In the genomic region with DNA sequence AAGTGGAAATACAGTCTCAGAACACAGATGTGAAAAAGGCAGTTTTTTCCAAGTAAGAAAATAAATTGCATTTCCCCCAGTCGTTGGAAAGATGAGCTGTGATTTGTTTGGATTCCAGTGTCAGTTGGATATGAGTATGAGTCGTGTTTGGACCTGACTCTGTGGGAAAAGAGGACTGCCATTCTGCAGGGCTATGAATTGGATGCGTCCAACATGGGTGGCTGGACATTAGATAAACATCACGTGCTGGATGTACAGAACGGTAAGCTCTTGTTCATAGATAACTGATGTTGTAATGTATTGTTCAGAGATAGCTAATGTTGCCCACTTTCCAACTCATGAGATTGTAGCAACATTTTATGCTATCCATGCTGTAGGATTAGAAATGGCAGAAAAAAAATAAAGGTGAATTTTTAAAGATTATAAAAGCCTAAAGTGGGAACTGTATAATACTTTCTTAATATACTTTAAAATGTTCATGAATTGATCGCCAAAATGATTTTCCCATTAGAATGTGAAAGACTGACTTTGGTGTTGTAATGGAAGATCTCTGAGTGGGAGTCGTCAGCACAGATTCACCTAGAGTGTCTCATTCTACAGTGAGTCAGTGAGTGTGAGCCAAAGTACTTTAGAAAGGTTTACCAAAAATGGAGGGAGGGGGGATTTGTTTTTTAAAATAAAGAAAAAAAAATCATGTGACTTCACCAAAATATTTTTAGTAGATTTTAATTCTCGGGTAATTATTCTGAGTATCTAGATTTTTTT, we compare ENCODE assay signal across 35 cellular contexts.
DNase-seq lines count a peak whose midpoint lies in the region; ATAC-seq, FAIRE-seq and TF ChIP-seq lines count a peak whose summit lies in the region.
"Had no signal": no experiment of that assay in that cellular context is flagged by ENCODE, and none has a peak within 500 bp of the region (broad histone marks: within the 10 kb centered on the region; RNA-seq: fewer than 3 reads in every experiment).

No MANE protein-coding gene starts in this region.

- TF ChIP-seq POLR2A in breast epithelium (IDR thresholded peaks at IDR 0.05), result no peak

- peaks cover 7% of the 10 kb centered on the region for H3K36me3 Mint-ChIP-seq in MCF 10A (ENCODE audit: insufficient read depth, unreplicated experiment)
- peaks cover 3% of the 10 kb centered on the region for H3K36me3 Mint-ChIP-seq in endothelial cell (ENCODE audit: low read depth, unreplicated experiment)
- H3K36me3 Mint-ChIP-seq: immature natural killer cell; naive thymus-derived CD4-positive, alpha-beta T cell; T-cell had no signal

- H3K27me3 Mint-ChIP-seq in MCF 10A (ENCODE audit: insufficient read depth, unreplicated experiment), result no peaks in the 10 kb centered on the region
- peaks cover 2% of the 10 kb centered on the region for H3K27me3 Mint-ChIP-seq in endothelial cell (ENCODE audit: unreplicated experiment)

- WGBS in small intestine, 3 donors, result 70 to 85% (median 77%) methylated on average over 8 of the region's 8 CpGs

- peak; percentile 74; the same call in 2 of the 3 replicates for ATAC-seq in RWPE2 (ENCODE audit: low read depth)
- no peak for ATAC-seq in GM18498 (IDR thresholded peaks at IDR 0.05; ENCODE audit: unreplicated experiment)
- ATAC-seq: activated T-helper 17 cell treated with anti-CD3 and anti-CD28 coated beads, Interleukin-2, amount 50 U/mL, for 72 hours; effector memory CD8-positive, alpha-beta T cell; naive thymus-derived CD4-positive, alpha-beta T cell; T-cell had no signal

- H3K27me3 ChIP-seq in breast epithelium, result no peaks in the 10 kb centered on the region
- H3K27me3 ChIP-seq in RWPE2 (ENCODE audit: insufficient read depth, poor library complexity, severe bottlenecking), result no peaks in the 10 kb centered on the region
- no peaks in the 10 kb centered on the region for H3K27me3 ChIP-seq in small intestine (ENCODE audit: control insufficient read depth in 2 of 2, insufficient read depth in 2 of 2, low read length in 2 of 2)
- H3K27me3 ChIP-seq: cardiac muscle cell, esophagus muscularis mucosa, Peyer's patch, SJCRH30, uterus had no signal

- no peak overlapping the region for H3K4me3 Mint-ChIP-seq in MCF 10A (ENCODE audit: unreplicated experiment)
- no peak overlapping the region for H3K4me3 Mint-ChIP-seq in endothelial cell (ENCODE audit: unreplicated experiment)
- H3K4me3 Mint-ChIP-seq: activated CD4-positive, alpha-beta memory T cell treated with anti-CD3 and anti-CD28 coated beads, Interleukin-2, amount 10 ng/mL, durations not matched to agents 7 days and 5 days; activated T-helper 17 cell treated with anti-CD3 and anti-CD28 coated beads, Interleukin-2, amount 50 U/mL, for 72 hours; CD4-positive, alpha-beta T cell; effector memory CD8-positive, alpha-beta T cell; immature natural killer cell; naive thymus-derived CD4-positive, alpha-beta T cell; stimulated activated naive CD8-positive, alpha-beta T cell treated with anti-CD3 and anti-CD28 coated beads, Interleukin-15, Interleukin-2, amounts not matched to agents 100 ng/mL and 50 ng/mL, for 24 hours; T-cell had no signal

- no peak for TF ChIP-seq CTCF in MCF 10A (IDR thresholded peaks at IDR 0.05; ENCODE audit: unreplicated experiment)
- no peak for TF ChIP-seq CTCF in breast epithelium (IDR thresholded peaks at IDR 0.05)
- TF ChIP-seq CTCF in RWPE2 (IDR thresholded peaks at IDR 0.05; ENCODE audit: poor library complexity, severe bottlenecking), result no peak
- TF ChIP-seq CTCF in endothelial cell (IDR thresholded peaks at IDR 0.05; ENCODE audit: unreplicated experiment), result no peak

- peak overlapping the region; percentile 8 for H3K27ac Mint-ChIP-seq in MCF 10A (ENCODE audit: low read depth, unreplicated experiment)
- no peak overlapping the region for H3K27ac Mint-ChIP-seq in endothelial cell (ENCODE audit: unreplicated experiment)
- H3K27ac Mint-ChIP-seq: activated CD4-positive, alpha-beta memory T cell treated with anti-CD3 and anti-CD28 coated beads, Interleukin-2, amount 10 ng/mL, durations not matched to agents 7 days and 5 days; activated T-helper 17 cell treated with anti-CD3 and anti-CD28 coated beads, Interleukin-2, amount 50 U/mL, for 72 hours; CD4-positive, alpha-beta T cell; effector memory CD8-positive, alpha-beta T cell; immature natural killer cell; naive thymus-derived CD4-positive, alpha-beta T cell; stimulated activated naive CD8-positive, alpha-beta T cell treated with anti-CD3 and anti-CD28 coated beads, Interleukin-15, Interleukin-2, amounts not matched to agents 100 ng/mL and 50 ng/mL, for 24 hours; T-cell had no signal

- no peaks in the 10 kb centered on the region for H3K4me1 ChIP-seq in breast epithelium
- peaks cover 20% of the 10 kb centered on the region for H3K4me1 ChIP-seq in RWPE2 (ENCODE audit: insufficient read depth, poor library complexity, severe bottlenecking)
- no peaks in the 10 kb centered on the region for H3K4me1 ChIP-seq in small intestine (ENCODE audit: control insufficient read depth in 2 of 2, insufficient read depth in 1 of 2, low read depth in 1 of 2, low read length in 1 of 2)
- H3K4me1 ChIP-seq: HAP-1, Peyer's patch, SJCRH30, uterus had no signal

- FAIRE-seq in small intestine (lab: Jason Lieb, UNC), result no peak
- FAIRE-seq: A204.1, G401.6, TTC549 had no signal

- H3K27ac ChIP-seq in breast epithelium (no peak overlapping the region), RWPE2 (ENCODE audit: poor library complexity, severe bottlenecking) (no peak overlapping the region), small intestine (ENCODE audit: low read depth in 1 of 2, low read length in 1 of 2) (no peak overlapping the region)
- H3K27ac ChIP-seq: cardiac muscle cell, coronary artery, esophagus muscularis mucosa, left ventricle myocardium inferior, Peyer's patch, SJCRH30, uterus had no signal

- H3K9me3 ChIP-seq in breast epithelium (no peaks in the 10 kb centered on the region), RWPE2 (ENCODE audit: severe bottlenecking) (no peaks in the 10 kb centered on the region), small intestine (ENCODE audit: control insufficient read depth, low read depth) (no peaks in the 10 kb centered on the region)
- H3K9me3 ChIP-seq: esophagus muscularis mucosa, HAP-1, left ventricle myocardium inferior, Peyer's patch, SJCRH30, uterus had no signal

- H3K36me3 ChIP-seq in breast epithelium, result no peaks in the 10 kb centered on the region
- H3K36me3 ChIP-seq in RWPE2 (ENCODE audit: low read depth), result no peaks in the 10 kb centered on the region; the same call in 1 of the 2 replicates
- H3K36me3 ChIP-seq in small intestine (ENCODE audit: control insufficient read depth in 2 of 2, insufficient read depth in 2 of 2, low read length in 2 of 2), result no peaks in the 10 kb centered on the region
- H3K36me3 ChIP-seq: cardiac muscle cell, esophagus muscularis mucosa, HAP-1, left ventricle myocardium inferior, Peyer's patch, uterus had no signal

- intact Hi-C loops in MCF 10A (cut with micrococcal nuclease), result no loop called here
- intact Hi-C loops in breast epithelium (cut with DNase I; ENCODE audit: low total_unique reads), result no loop called here

- no TSS peak for BruUV-seq in MCF 10A (replicated peaks; lab: Mats Ljungman, UMichigan)

- H3K4me3 ChIP-seq in breast epithelium (no peak overlapping the region), RWPE2 (ENCODE audit: severe bottlenecking) (no peak overlapping the region), small intestine (ENCODE audit: low read depth in 1 of 2, low read length in 2 of 2) (no peak overlapping the region)
- H3K4me3 ChIP-seq: cardiac muscle cell, coronary artery, esophagus muscularis mucosa, HAP-1, left ventricle myocardium inferior, Peyer's patch, SJCRH30, uterus had no signal

- POLR2A ChIA-PET in MCF 10A (lab: Yijun Ruan, JAX), result interaction anchor here (0.5 to 1.1 kb wide), 5 partner anchors 10 to 852 kb away, joined by 3 to 5 read pairs (median 3); no protein-coding TSS in a partner anchor

- H3K4me1 Mint-ChIP-seq in MCF 10A (ENCODE audit: insufficient read depth, unreplicated experiment) (peaks cover 23% of the 10 kb centered on the region), endothelial cell (ENCODE audit: unreplicated experiment) (no peaks in the 10 kb centered on the region)
- H3K4me1 Mint-ChIP-seq: activated CD4-positive, alpha-beta memory T cell treated with anti-CD3 and anti-CD28 coated beads, Interleukin-2, amount 10 ng/mL, durations not matched to agents 7 days and 5 days; activated T-helper 17 cell treated with anti-CD3 and anti-CD28 coated beads, Interleukin-2, amount 50 U/mL, for 72 hours; immature natural killer cell; naive thymus-derived CD4-positive, alpha-beta T cell; T-cell had no signal

- H3K9me3 Mint-ChIP-seq in MCF 10A (ENCODE audit: unreplicated experiment) (peaks cover 2% of the 10 kb centered on the region), endothelial cell (ENCODE audit: unreplicated experiment) (no peaks in the 10 kb centered on the region)
- H3K9me3 Mint-ChIP-seq: activated CD4-positive, alpha-beta memory T cell treated with anti-CD3 and anti-CD28 coated beads, Interleukin-2, amount 10 ng/mL, durations not matched to agents 7 days and 5 days; activated T-helper 17 cell treated with anti-CD3 and anti-CD28 coated beads, Interleukin-2, amount 50 U/mL, for 72 hours; CD4-positive, alpha-beta T cell; effector memory CD8-positive, alpha-beta T cell; immature natural killer cell; naive thymus-derived CD4-positive, alpha-beta T cell; stimulated activated naive CD8-positive, alpha-beta T cell treated with anti-CD3 and anti-CD28 coated beads, Interleukin-15, Interleukin-2, amounts not matched to agents 100 ng/mL and 50 ng/mL, for 24 hours; T-cell had no signal

- CTCF ChIA-PET in MCF 10A (lab: Yijun Ruan, JAX), result interaction anchor here (0.7 to 1.1 kb wide), 3 partner anchors 336 to 648 kb away, joined by 3 to 4 read pairs (median 3); no protein-coding TSS in a partner anchor

- peak; percentile 33 for DNase-seq in MCF 10A (ENCODE audit: unreplicated experiment)
- DNase-seq in breast epithelium (ENCODE audit: low spot score in 2 of 2), result no peak
- no peak for DNase-seq in RWPE2 (ENCODE audit: low spot score)
- DNase-seq in fibroblast of peridontal ligament (ENCODE audit: extremely low read depth), result peak; percentile 21
- no peak for DNase-seq in endothelial cell (ENCODE audit: low spot score)
- no peak for DNase-seq in small intestine
- DNase-seq in activated CD4-positive, alpha-beta T cell treated with anti-CD3 and anti-CD28 coated beads for 48 hours, result no peak
- DNase-seq: activated CD4-positive, alpha-beta memory T cell treated with anti-CD3 and anti-CD28 coated beads, Interleukin-2, amount 10 ng/mL, durations not matched to agents 7 days and 5 days; activated CD4-positive, CD25-positive, alpha-beta regulatory T cell treated with anti-CD3 and anti-CD28 coated beads, Interleukin-2, amount 50 U/mL, for 72 hours; activated naive CD4-positive, alpha-beta T cell treated with anti-CD3 and anti-CD28 coated beads, Interleukin-2, amount 50 U/mL, for 16 hours; amygdala; CD4-positive, alpha-beta T cell; DMS153; effector memory CD8-positive, alpha-beta T cell; hypothalamus; immature natural killer cell; left ventricle myocardium inferior; midbrain; naive thymus-derived CD4-positive, alpha-beta T cell; NCI-H1694 treated with DMSO at 0.1 percent for 48 hours; NCI-H526 treated with DMSO at 0.1 percent for 48 hours; Peyer's patch; SJCRH30; T-cell; uterus had no signal

Comparison
In these comparisons a context has a peak if more than half of its experiments do, and no peak if none do; other contexts are left out.
1. DNase-seq: peak in MCF 10A (single experiment) and fibroblast of peridontal ligament (single experiment); none in breast epithelium (0 of 2), RWPE2 (single experiment), endothelial cell (single experiment), small intestine (single experiment) and activated CD4-positive, alpha-beta T cell treated with anti-CD3 and anti-CD28 coated beads for 48 hours (single experiment).